Comparison of ENCODE assay signal across 8 cellular contexts in the genomic region with DNA sequence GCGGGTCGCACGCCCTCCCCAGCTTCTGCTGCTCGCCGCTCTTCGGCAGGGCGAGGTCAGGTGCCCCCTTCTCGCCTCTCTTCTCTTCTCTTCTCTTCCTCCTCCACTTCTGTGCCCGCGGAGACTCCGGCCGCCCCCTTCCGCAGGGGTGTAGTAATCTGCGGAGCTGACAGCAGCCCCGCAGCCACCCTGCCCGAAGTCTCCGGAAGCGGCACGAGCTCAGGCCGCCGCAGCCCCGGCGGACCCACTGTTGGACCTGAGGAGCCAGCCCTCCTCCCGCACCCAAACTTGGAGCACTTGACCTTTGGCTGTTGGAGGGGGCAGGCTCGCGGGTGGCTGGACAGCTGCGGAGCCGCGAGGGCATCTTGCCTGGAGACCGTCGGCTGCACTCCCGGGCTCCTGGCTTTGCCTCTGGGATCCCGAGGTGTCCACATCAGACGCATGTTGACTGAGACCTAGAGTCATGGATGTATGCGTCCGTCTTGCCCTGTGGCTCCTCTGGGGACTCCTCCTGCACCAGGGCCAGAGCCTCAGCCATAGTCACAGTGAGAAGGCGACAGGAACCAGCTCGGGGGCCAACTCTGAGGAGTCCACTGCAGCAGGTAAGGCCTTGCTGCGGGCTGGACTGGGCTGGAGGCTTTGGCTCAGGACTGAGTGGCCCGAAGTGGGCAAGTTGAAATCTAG. TPM values are rescaled to one million over a fixed set of nuclear protein-coding genes. Genes with fewer than 3 reads are reported as not detected.
DNase-seq lines count a peak whose midpoint lies in the region; ATAC-seq, FAIRE-seq and TF ChIP-seq lines count a peak whose summit lies in the region.

No MANE protein-coding gene starts in this region.

- no peak for TF ChIP-seq CTCF in 22Rv1 (IDR thresholded peaks at IDR 0.05)
- TF ChIP-seq CTCF in Panc1 (IDR thresholded peaks at IDR 0.05), result no peak
- no peak for TF ChIP-seq CTCF in astrocyte (IDR thresholded peaks at IDR 0.05; ENCODE audit: insufficient read depth, low read depth, low read length)
- no peak for TF ChIP-seq CTCF in sigmoid colon (IDR thresholded peaks at IDR 0.05)

- H3K4me1 Mint-ChIP-seq in astrocyte (ENCODE audit: low read depth, unreplicated experiment), result peaks cover 33% of the 10 kb centered on the region

- peak overlapping the region; percentile 95 for H3K4me2 ChIP-seq in astrocyte (ENCODE audit: low read length)

- peak overlapping the region; percentile 96 for H3K9ac ChIP-seq in astrocyte (ENCODE audit: low read length)

- peak overlapping the region; percentile 93 for H2AFZ ChIP-seq in astrocyte (ENCODE audit: low read depth, low read length)

- POLR2A ChIA-PET in Panc1 (lab: Charles Lee), result interaction anchor here (0.7 kb wide), 1 partner anchor 74 kb away, joined by 5 read pairs; no protein-coding TSS in a partner anchor

- in situ Hi-C loops in Panc1 (cut with HindIII; ENCODE audit: low pct_unique_long_range_greater_than_20kb, low sequenced_read_pairs), result no loop called here

- no peaks in the 10 kb centered on the region for H3K36me3 ChIP-seq in Panc1 (ENCODE audit: control insufficient read depth, insufficient read depth, low read length)
- no peaks in the 10 kb centered on the region for H3K36me3 ChIP-seq in astrocyte (ENCODE audit: insufficient read depth, low read length)
- no peaks in the 10 kb centered on the region for H3K36me3 ChIP-seq in sigmoid colon

- no TSS peak for BruUV-seq in Panc1 (replicated peaks; lab: Mats Ljungman, UMichigan)

- no peaks in the 10 kb centered on the region for H3K36me3 Mint-ChIP-seq in astrocyte (ENCODE audit: low read depth, unreplicated experiment)

- ATAC-seq in HG03039 (IDR thresholded peaks at IDR 0.05; ENCODE audit: unreplicated experiment), result peak; percentile 12
- ATAC-seq in Panc1, result peak; percentile 40

- peak overlapping the region; percentile 75; the same call in 1 of the 2 replicates for H3K27ac ChIP-seq in 22Rv1
- peak overlapping the region; percentile 73 for H3K27ac ChIP-seq in Panc1 (ENCODE audit: low read length)
- peak overlapping the region; percentile 33 for H3K27ac ChIP-seq in astrocyte (ENCODE audit: low read depth, low read length)
- peak overlapping the region; percentile 91 to 100 (median 99) for H3K27ac ChIP-seq in sigmoid colon

- H4K20me1 ChIP-seq in astrocyte (ENCODE audit: insufficient read depth, low read length), result peaks cover 17% of the 10 kb centered on the region

- H3K4me1 ChIP-seq in Panc1 (ENCODE audit: control insufficient read depth, insufficient read depth, low read length) (peaks cover 49% of the 10 kb centered on the region), astrocyte (ENCODE audit: insufficient read depth, low read length) (peaks cover 13% of the 10 kb centered on the region), sigmoid colon (peaks cover 0 to 58% (median 52%) of the 10 kb centered on the region in 4 donors)

- TF ChIP-seq EP300 in sigmoid colon (IDR thresholded peaks at IDR 0.05), result no peak

- H3K27me3 Mint-ChIP-seq in astrocyte (ENCODE audit: low read depth, unreplicated experiment), result no peaks in the 10 kb centered on the region

- H3K79me2 ChIP-seq in astrocyte (ENCODE audit: insufficient read depth, low read length), result peaks cover 36% of the 10 kb centered on the region

- intact Hi-C loops in Panc1 (cut with micrococcal nuclease; ENCODE audit: unreplicated experiment) (loop anchor here (10.0 kb wide), 1 partner anchor 451 kb away; no protein-coding TSS in a partner anchor), sigmoid colon (cut with DNase I) (loop anchor here (1.0 to 5.0 kb wide), 2 partner anchors 91 to 216 kb away; no protein-coding TSS in a partner anchor)

- H3K9me3 Mint-ChIP-seq in astrocyte (ENCODE audit: unreplicated experiment), result no peaks in the 10 kb centered on the region

- H3K4me3 Mint-ChIP-seq in astrocyte (ENCODE audit: unreplicated experiment), result peak overlapping the region; percentile 91

- no peak for DNase-seq in GM18507 (ENCODE audit: extremely low spot score, insufficient read length, low read depth)
- no peak for DNase-seq in Panc1 (ENCODE audit: low read depth, low spot score)
- DNase-seq in astrocyte (ENCODE audit: low read depth), result no peak
- DNase-seq in hepatic stellate cell (ENCODE audit: low spot score), result peak; percentile 44
- peak; percentile 79 for DNase-seq in sigmoid colon
- DNase-seq in midbrain (lab: John Stamatoyannopoulos, UW), result no peak

- H3K9me3 ChIP-seq in Panc1 (ENCODE audit: control insufficient read depth, insufficient read depth, low read depth, low read length) (no peaks in the 10 kb centered on the region), astrocyte (ENCODE audit: insufficient read depth, low read depth, low read length) (no peaks in the 10 kb centered on the region), sigmoid colon (no peaks in the 10 kb centered on the region)

- peak overlapping the region; percentile 67 to 86 for H3K4me3 ChIP-seq in Panc1 (ENCODE audit: low read depth in 2 of 2, low read length in 2 of 2)
- peak overlapping the region; percentile 90 for H3K4me3 ChIP-seq in astrocyte (ENCODE audit: insufficient read depth, low read depth, low read length)
- H3K4me3 ChIP-seq in sigmoid colon, result peak overlapping the region; percentile 83 to 95 (median 92)

- 2% methylated on average over 40 of the region's 40 CpGs for WGBS in sigmoid colon, 2 donors

- CTCF ChIA-PET in Panc1 (lab: Charles Lee), result interaction anchor here (0.6 to 2.9 kb wide), 17 partner anchors 15 to 447 kb away, joined by 3 to 62 read pairs (median 5); partner anchors contain the start of gene RHOG

- FAIRE-seq in GM18507 (lab: Jason Lieb, UNC), result peak; percentile 31
- FAIRE-seq in astrocyte (lab: Jason Lieb, UNC), result no peak

- no peak for TF ChIP-seq POLR2A in sigmoid colon (IDR thresholded peaks at IDR 0.05)

- H3K27me3 ChIP-seq in Panc1 (ENCODE audit: control insufficient read depth, insufficient read depth, low read length) (no peaks in the 10 kb centered on the region), astrocyte (ENCODE audit: insufficient read depth, low read length) (no peaks in the 10 kb centered on the region), sigmoid colon (no peaks in the 10 kb centered on the region)

- no peak overlapping the region for H3K27ac Mint-ChIP-seq in astrocyte (ENCODE audit: unreplicated experiment)

RNA-seq across cellular contexts. Expression of gene STIM1, which starts 0.5 kb away (rescaled TPM):
- total RNA-seq in Panc1 (2021; ENCODE audit: unreplicated experiment) (93.6 TPM), astrocyte (42.9 and 49.3 TPM in 2 replicates), sigmoid colon (10 to 100 TPM; 24.7 to 37.4 (median 30.4) TPM)
- polyA plus RNA-seq in Panc1 (2012; ENCODE audit: insufficient read length), result 82.7 TPM
- polyA plus RNA-seq in sigmoid colon, result 10 to 100 TPM in 2 of 3 donors, 1 to 10 TPM in 1; 5.3 to 44.8 (median 15.6) TPM

RNA-seq across cellular contexts. Expression of gene RHOG, which starts 15.2 kb away (rescaled TPM):
- total RNA-seq in Panc1 (2021; ENCODE audit: unreplicated experiment), result 156 TPM
- 219 TPM for polyA plus RNA-seq in Panc1 (2012; ENCODE audit: insufficient read length)
- 54.5 and 54.7 TPM in 2 replicates for total RNA-seq in astrocyte
- total RNA-seq in sigmoid colon, result 10 to 100 TPM; 37.3 to 48.7 (median 46.0) TPM
- polyA plus RNA-seq in sigmoid colon, result 10 to 100 TPM; 59.5 to 90.3 (median 81.8) TPM

RNA-seq across cellular contexts. Expression of gene PGAP2, which starts 47.6 kb away (rescaled TPM):
- total RNA-seq in Panc1 (2021; ENCODE audit: unreplicated experiment) (72.2 TPM), astrocyte (22.4 and 22.5 TPM in 2 replicates), sigmoid colon (1 to 10 TPM; 3.7 to 7.1 (median 4.5) TPM)
- 95.3 TPM for polyA plus RNA-seq in Panc1 (2012; ENCODE audit: insufficient read length)
- polyA plus RNA-seq in sigmoid colon, result 10 to 100 TPM in 2 of 3 donors, 1 to 10 TPM in 1; 6.9 to 19.4 (median 11.4) TPM

RNA-seq across cellular contexts. Expression of gene NUP98, which starts 58.6 kb away (rescaled TPM):
- 244 TPM for total RNA-seq in Panc1 (2021; ENCODE audit: unreplicated experiment)
- 150 TPM for polyA plus RNA-seq in Panc1 (2012; ENCODE audit: insufficient read length)
- total RNA-seq in astrocyte, result 81.2 and 84.2 TPM in 2 replicates
- total RNA-seq in sigmoid colon, result 100 to 1,000 TPM in 3 of 4 donors, 10 to 100 TPM in 1; 83.5 to 158 (median 126) TPM
- 10 to 100 TPM; 14.4 to 33.3 (median 14.6) TPM for polyA plus RNA-seq in sigmoid colon

Comparison
In these comparisons a context has a peak if more than half of its experiments do, and no peak if none do; other contexts are left out.
1. H3K27ac ChIP-seq: peak in every context shown above with its lines; median percentile 99 in sigmoid colon; 75 in 22Rv1; 73 in Panc1; 33 in astrocyte.
2. DNase-seq: peak in hepatic stellate cell (single experiment) and sigmoid colon (single experiment); none in GM18507 (single experiment), Panc1 (single experiment), astrocyte (single experiment) and midbrain (single experiment).
3. Peak in every context shown above with its lines, with median percentiles within 50 percentile points of each other: H3K4me3 ChIP-seq.